Comparison of ENCODE assay signal across 1 cellular context in the genomic region with DNA sequence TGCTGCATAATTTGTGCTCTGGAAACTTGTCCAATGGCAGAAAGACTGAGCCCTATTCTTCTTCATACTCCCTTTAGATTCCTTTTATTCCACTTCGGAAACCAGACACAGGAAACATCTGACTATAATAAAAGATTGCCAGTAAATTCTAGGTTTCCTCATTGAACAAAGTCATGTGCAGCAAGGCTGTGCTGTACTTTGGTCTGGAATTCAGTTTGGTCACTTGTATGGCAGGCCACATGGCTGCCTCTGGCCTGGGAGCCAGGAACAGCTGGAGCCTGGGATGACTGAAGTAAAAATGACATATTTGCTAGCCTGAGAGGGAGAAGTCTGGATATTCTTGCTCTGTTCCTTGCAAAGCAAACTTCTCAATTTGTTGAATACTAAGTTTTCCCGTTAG.
TF ChIP-seq lines count a peak whose summit lies in the region.

No MANE protein-coding gene starts in this region.

TF ChIP-seq in HepG2, 621 proteins besides CTCF, POLR2A, EP300 and RAD21 (continued from another document and continues in another):
- TF ChIP-seq, protein P1, sequence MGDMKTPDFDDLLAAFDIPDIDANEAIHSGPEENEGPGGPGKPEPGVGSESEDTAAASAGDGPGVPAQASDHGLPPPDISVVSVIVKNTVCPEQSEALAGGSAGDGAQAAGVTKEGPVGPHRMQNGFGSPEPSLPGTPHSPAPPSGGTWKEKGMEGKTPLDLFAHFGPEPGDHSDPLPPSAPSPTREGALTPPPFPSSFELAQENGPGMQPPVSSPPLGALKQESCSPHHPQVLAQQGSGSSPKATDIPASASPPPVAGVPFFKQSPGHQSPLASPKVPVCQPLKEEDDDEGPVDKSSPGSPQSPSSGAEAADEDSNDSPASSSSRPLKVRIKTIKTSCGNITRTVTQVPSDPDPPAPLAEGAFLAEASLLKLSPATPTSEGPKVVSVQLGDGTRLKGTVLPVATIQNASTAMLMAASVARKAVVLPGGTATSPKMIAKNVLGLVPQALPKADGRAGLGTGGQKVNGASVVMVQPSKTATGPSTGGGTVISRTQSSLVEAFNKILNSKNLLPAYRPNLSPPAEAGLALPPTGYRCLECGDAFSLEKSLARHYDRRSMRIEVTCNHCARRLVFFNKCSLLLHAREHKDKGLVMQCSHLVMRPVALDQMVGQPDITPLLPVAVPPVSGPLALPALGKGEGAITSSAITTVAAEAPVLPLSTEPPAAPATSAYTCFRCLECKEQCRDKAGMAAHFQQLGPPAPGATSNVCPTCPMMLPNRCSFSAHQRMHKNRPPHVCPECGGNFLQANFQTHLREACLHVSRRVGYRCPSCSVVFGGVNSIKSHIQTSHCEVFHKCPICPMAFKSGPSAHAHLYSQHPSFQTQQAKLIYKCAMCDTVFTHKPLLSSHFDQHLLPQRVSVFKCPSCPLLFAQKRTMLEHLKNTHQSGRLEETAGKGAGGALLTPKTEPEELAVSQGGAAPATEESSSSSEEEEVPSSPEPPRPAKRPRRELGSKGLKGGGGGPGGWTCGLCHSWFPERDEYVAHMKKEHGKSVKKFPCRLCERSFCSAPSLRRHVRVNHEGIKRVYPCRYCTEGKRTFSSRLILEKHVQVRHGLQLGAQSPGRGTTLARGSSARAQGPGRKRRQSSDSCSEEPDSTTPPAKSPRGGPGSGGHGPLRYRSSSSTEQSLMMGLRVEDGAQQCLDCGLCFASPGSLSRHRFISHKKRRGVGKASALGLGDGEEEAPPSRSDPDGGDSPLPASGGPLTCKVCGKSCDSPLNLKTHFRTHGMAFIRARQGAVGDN (CRISPR knock-in tag; IDR thresholded peaks at IDR 0.05) = no peak
- TF ChIP-seq TCF7L2 (IDR thresholded peaks at IDR 0.05; ENCODE audit: low read depth, low read length) (no peak), ARNTL (CRISPR knock-in tag; IDR thresholded peaks at IDR 0.05) (no peak), MAFF (IDR thresholded peaks at IDR 0.05; ENCODE audit: low read depth, low read length) (no peak), CBX2 (IDR thresholded peaks at IDR 0.05; ENCODE audit: low read depth, low read length) (no peak), CBX2 (CRISPR knock-in tag; IDR thresholded peaks at IDR 0.05; ENCODE audit: low read depth) (no peak), KLF6 (CRISPR knock-in tag; IDR thresholded peaks at IDR 0.05) (no peak), ERF (CRISPR knock-in tag; IDR thresholded peaks at IDR 0.05) (no peak), ZC3H13 (CRISPR knock-in tag; IDR thresholded peaks at IDR 0.05) (no peak), ZNF441 (CRISPR knock-in tag; IDR thresholded peaks at IDR 0.05; ENCODE audit: borderline replicate concordance) (peak; percentile 97), HDAC2 (CRISPR knock-in tag; IDR thresholded peaks at IDR 0.05) (peak; percentile 20; the same call in 1 of the 2 replicates), ZNF235 (CRISPR knock-in tag; IDR thresholded peaks at IDR 0.05; ENCODE audit: borderline replicate concordance) (no peak), MYC (CRISPR knock-in tag; IDR thresholded peaks at IDR 0.05; ENCODE audit: borderline replicate concordance) (peak; percentile 79)
- TF ChIP-seq, protein P2, sequence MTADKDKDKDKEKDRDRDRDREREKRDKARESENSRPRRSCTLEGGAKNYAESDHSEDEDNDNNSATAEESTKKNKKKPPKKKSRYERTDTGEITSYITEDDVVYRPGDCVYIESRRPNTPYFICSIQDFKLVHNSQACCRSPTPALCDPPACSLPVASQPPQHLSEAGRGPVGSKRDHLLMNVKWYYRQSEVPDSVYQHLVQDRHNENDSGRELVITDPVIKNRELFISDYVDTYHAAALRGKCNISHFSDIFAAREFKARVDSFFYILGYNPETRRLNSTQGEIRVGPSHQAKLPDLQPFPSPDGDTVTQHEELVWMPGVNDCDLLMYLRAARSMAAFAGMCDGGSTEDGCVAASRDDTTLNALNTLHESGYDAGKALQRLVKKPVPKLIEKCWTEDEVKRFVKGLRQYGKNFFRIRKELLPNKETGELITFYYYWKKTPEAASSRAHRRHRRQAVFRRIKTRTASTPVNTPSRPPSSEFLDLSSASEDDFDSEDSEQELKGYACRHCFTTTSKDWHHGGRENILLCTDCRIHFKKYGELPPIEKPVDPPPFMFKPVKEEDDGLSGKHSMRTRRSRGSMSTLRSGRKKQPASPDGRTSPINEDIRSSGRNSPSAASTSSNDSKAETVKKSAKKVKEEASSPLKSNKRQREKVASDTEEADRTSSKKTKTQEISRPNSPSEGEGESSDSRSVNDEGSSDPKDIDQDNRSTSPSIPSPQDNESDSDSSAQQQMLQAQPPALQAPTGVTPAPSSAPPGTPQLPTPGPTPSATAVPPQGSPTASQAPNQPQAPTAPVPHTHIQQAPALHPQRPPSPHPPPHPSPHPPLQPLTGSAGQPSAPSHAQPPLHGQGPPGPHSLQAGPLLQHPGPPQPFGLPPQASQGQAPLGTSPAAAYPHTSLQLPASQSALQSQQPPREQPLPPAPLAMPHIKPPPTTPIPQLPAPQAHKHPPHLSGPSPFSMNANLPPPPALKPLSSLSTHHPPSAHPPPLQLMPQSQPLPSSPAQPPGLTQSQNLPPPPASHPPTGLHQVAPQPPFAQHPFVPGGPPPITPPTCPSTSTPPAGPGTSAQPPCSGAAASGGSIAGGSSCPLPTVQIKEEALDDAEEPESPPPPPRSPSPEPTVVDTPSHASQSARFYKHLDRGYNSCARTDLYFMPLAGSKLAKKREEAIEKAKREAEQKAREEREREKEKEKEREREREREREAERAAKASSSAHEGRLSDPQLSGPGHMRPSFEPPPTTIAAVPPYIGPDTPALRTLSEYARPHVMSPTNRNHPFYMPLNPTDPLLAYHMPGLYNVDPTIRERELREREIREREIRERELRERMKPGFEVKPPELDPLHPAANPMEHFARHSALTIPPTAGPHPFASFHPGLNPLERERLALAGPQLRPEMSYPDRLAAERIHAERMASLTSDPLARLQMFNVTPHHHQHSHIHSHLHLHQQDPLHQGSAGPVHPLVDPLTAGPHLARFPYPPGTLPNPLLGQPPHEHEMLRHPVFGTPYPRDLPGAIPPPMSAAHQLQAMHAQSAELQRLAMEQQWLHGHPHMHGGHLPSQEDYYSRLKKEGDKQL (CRISPR knock-in tag; IDR thresholded peaks at IDR 0.05; ENCODE audit: low read depth) = no peak
- TF ChIP-seq, protein P3, sequence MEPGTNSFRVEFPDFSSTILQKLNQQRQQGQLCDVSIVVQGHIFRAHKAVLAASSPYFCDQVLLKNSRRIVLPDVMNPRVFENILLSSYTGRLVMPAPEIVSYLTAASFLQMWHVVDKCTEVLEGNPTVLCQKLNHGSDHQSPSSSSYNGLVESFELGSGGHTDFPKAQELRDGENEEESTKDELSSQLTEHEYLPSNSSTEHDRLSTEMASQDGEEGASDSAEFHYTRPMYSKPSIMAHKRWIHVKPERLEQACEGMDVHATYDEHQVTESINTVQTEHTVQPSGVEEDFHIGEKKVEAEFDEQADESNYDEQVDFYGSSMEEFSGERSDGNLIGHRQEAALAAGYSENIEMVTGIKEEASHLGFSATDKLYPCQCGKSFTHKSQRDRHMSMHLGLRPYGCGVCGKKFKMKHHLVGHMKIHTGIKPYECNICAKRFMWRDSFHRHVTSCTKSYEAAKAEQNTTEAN (CRISPR knock-in tag; conservative IDR thresholded peaks at IDR 0.05) = 0 out of 2 replicates have a peak, but pooled peaks have one; percentile 35
- TF ChIP-seq, protein P4, sequence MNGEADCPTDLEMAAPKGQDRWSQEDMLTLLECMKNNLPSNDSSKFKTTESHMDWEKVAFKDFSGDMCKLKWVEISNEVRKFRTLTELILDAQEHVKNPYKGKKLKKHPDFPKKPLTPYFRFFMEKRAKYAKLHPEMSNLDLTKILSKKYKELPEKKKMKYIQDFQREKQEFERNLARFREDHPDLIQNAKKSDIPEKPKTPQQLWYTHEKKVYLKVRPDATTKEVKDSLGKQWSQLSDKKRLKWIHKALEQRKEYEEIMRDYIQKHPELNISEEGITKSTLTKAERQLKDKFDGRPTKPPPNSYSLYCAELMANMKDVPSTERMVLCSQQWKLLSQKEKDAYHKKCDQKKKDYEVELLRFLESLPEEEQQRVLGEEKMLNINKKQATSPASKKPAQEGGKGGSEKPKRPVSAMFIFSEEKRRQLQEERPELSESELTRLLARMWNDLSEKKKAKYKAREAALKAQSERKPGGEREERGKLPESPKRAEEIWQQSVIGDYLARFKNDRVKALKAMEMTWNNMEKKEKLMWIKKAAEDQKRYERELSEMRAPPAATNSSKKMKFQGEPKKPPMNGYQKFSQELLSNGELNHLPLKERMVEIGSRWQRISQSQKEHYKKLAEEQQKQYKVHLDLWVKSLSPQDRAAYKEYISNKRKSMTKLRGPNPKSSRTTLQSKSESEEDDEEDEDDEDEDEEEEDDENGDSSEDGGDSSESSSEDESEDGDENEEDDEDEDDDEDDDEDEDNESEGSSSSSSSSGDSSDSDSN (CRISPR knock-in tag; IDR thresholded peaks at IDR 0.05) = no peak
- TF ChIP-seq, protein P5, sequence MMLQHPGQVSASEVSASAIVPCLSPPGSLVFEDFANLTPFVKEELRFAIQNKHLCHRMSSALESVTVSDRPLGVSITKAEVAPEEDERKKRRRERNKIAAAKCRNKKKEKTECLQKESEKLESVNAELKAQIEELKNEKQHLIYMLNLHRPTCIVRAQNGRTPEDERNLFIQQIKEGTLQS (CRISPR knock-in tag; IDR thresholded peaks at IDR 0.05) = no peak
- TF ChIP-seq, protein P6, sequence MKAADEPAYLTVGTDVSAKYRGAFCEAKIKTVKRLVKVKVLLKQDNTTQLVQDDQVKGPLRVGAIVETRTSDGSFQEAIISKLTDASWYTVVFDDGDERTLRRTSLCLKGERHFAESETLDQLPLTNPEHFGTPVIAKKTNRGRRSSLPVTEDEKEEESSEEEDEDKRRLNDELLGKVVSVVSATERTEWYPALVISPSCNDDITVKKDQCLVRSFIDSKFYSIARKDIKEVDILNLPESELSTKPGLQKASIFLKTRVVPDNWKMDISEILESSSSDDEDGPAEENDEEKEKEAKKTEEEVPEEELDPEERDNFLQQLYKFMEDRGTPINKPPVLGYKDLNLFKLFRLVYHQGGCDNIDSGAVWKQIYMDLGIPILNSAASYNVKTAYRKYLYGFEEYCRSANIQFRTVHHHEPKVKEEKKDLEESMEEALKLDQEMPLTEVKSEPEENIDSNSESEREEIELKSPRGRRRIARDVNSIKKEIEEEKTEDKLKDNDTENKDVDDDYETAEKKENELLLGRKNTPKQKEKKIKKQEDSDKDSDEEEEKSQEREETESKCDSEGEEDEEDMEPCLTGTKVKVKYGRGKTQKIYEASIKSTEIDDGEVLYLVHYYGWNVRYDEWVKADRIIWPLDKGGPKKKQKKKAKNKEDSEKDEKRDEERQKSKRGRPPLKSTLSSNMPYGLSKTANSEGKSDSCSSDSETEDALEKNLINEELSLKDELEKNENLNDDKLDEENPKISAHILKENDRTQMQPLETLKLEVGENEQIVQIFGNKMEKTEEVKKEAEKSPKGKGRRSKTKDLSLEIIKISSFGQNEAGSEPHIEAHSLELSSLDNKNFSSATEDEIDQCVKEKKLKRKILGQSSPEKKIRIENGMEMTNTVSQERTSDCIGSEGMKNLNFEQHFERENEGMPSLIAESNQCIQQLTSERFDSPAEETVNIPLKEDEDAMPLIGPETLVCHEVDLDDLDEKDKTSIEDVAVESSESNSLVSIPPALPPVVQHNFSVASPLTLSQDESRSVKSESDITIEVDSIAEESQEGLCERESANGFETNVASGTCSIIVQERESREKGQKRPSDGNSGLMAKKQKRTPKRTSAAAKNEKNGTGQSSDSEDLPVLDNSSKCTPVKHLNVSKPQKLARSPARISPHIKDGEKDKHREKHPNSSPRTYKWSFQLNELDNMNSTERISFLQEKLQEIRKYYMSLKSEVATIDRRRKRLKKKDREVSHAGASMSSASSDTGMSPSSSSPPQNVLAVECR (CRISPR knock-in tag; IDR thresholded peaks at IDR 0.05; ENCODE audit: borderline replicate concordance) = no peak
- TF ChIP-seq, protein P7, sequence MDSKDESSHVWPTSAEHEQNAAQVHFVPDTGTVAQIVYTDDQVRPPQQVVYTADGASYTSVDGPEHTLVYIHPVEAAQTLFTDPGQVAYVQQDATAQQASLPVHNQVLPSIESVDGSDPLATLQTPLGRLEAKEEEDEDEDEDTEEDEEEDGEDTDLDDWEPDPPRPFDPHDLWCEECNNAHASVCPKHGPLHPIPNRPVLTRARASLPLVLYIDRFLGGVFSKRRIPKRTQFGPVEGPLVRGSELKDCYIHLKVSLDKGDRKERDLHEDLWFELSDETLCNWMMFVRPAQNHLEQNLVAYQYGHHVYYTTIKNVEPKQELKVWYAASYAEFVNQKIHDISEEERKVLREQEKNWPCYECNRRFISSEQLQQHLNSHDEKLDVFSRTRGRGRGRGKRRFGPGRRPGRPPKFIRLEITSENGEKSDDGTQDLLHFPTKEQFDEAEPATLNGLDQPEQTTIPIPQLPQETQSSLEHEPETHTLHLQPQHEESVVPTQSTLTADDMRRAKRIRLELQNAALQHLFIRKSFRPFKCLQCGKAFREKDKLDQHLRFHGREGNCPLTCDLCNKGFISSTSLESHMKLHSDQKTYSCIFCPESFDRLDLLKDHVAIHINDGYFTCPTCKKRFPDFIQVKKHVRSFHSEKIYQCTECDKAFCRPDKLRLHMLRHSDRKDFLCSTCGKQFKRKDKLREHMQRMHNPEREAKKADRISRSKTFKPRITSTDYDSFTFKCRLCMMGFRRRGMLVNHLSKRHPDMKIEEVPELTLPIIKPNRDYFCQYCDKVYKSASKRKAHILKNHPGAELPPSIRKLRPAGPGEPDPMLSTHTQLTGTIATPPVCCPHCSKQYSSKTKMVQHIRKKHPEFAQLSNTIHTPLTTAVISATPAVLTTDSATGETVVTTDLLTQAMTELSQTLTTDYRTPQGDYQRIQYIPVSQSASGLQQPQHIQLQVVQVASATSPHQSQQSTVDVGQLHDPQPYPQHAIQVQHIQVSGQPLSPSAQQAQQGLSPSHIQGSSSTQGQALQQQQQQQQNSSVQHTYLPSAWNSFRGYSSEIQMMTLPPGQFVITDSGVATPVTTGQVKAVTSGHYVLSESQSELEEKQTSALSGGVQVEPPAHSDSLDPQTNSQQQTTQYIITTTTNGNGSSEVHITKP (CRISPR knock-in tag; IDR thresholded peaks at IDR 0.05; ENCODE audit: low read depth) = no peak
